ENCODE assay signal across 8 cellular contexts in genomic region chr12:49827351-49828099, GRCh38. TPM values are rescaled to one million over a fixed set of nuclear protein-coding genes. Genes with fewer than 3 reads are reported as not detected.
A peak's percentile ranks its signal among the peaks of the same experiment; 100 is the strongest.
DNase-seq lines count a peak whose midpoint lies in the region; ATAC-seq and TF ChIP-seq lines count a peak whose summit lies in the region.

No MANE protein-coding gene starts in this region.

- peak; percentile 19 to 20 for ATAC-seq in activated T-cell treated with anti-CD3 and anti-CD28 coated beads, Interleukin-2, amount 50 U/mL, for 4 hours
- no peak for ATAC-seq in HG03139 (IDR thresholded peaks at IDR 0.05; ENCODE audit: unreplicated experiment)

- TF ChIP-seq POLR2A in esophagus muscularis mucosa (IDR thresholded peaks at IDR 0.05; ENCODE audit: low read depth), result peak; percentile 13

- no peaks in the 10 kb centered on the region for H3K27me3 Mint-ChIP-seq in activated T-cell treated with anti-CD3 and anti-CD28 coated beads, Interleukin-2, amount 50 U/mL, for 4 hours (ENCODE audit: low read depth)

- peak overlapping the region; percentile 94 to 97 (median 96) for H3K27ac ChIP-seq in esophagus muscularis mucosa (replicated peaks in 1 of 4)

- peak overlapping the region; percentile 79 for H3K4me3 ChIP-seq in H7 (ENCODE audit: insufficient read depth, low read depth, low read length)
- peak overlapping the region; percentile 90 to 95 (median 92) for H3K4me3 ChIP-seq in esophagus muscularis mucosa
- H3K4me3 ChIP-seq in mucosa of stomach (ENCODE audit: low read length), result peak overlapping the region; percentile 17

- intact Hi-C loops in esophagus muscularis mucosa (cut with DNase I), result no loop called here

- TF ChIP-seq CTCF in esophagus muscularis mucosa (IDR thresholded peaks at IDR 0.05), result no peak

- peaks cover 2% of the 10 kb centered on the region for H3K36me3 Mint-ChIP-seq in activated T-cell treated with anti-CD3 and anti-CD28 coated beads, Interleukin-2, amount 50 U/mL, for 4 hours (ENCODE audit: insufficient read depth)

- H3K27me3 ChIP-seq in H7 (ENCODE audit: control insufficient read depth, insufficient read depth, low read length) (no peaks in the 10 kb centered on the region), esophagus muscularis mucosa (no peaks in the 10 kb centered on the region), mucosa of stomach (ENCODE audit: control insufficient read depth, insufficient read depth, low read length) (no peaks in the 10 kb centered on the region)

- H3K4me1 ChIP-seq in esophagus muscularis mucosa (peaks cover 49 to 59% (median 54%) of the 10 kb centered on the region in 4 donors), mucosa of stomach (ENCODE audit: control insufficient read depth, insufficient read depth, low read length) (peaks cover 11% of the 10 kb centered on the region)

- peaks cover 29% of the 10 kb centered on the region for H3K4me1 Mint-ChIP-seq in activated T-cell treated with anti-CD3 and anti-CD28 coated beads, Interleukin-2, amount 50 U/mL, for 4 hours (ENCODE audit: low read depth)

- H3K4me3 Mint-ChIP-seq in activated T-cell treated with anti-CD3 and anti-CD28 coated beads, Interleukin-2, amount 50 U/mL, for 4 hours, result peak overlapping the region; percentile 76

- DNase-seq in D341Med (ENCODE audit: low spot score), result peak; percentile 90
- DNase-seq in H7, result peak; percentile 97
- DNase-seq in NCI-H526 treated with DMSO at 0.1 percent for 48 hours (lab: John Stamatoyannopoulos, UW), result peak; percentile 7
- peak; percentile 38 for DNase-seq in activated T-cell treated with anti-CD3 and anti-CD28 coated beads, Interleukin-2, amount 50 U/mL, for 4 hours
- DNase-seq in esophagus muscularis mucosa (ENCODE audit: extremely low spot score), result no peak
- peak; percentile 67 for DNase-seq in superior temporal gyrus (ENCODE audit: extremely low spot score)

- H3K9me3 ChIP-seq in esophagus muscularis mucosa (no peaks in the 10 kb centered on the region), mucosa of stomach (ENCODE audit: control insufficient read depth, low read length) (no peaks in the 10 kb centered on the region)

- H3K36me3 ChIP-seq in H7 (replicated peaks; ENCODE audit: control insufficient read depth, insufficient read depth, low read length) (no peaks in the 10 kb centered on the region; the same call in 1 of the 2 replicates), esophagus muscularis mucosa (peaks cover 0 to 15% (median 3%) of the 10 kb centered on the region in 4 donors), mucosa of stomach (ENCODE audit: control insufficient read depth, insufficient read depth, low read length) (no peaks in the 10 kb centered on the region)

- peak overlapping the region; percentile 68 for H3K9ac ChIP-seq in mucosa of stomach (ENCODE audit: low read length)

- H3K9me3 Mint-ChIP-seq in activated T-cell treated with anti-CD3 and anti-CD28 coated beads, Interleukin-2, amount 50 U/mL, for 4 hours, result no peaks in the 10 kb centered on the region

- no peak for TF ChIP-seq EP300 in esophagus muscularis mucosa (IDR thresholded peaks at IDR 0.05)

- 0% methylated on average over 8 of the region's 38 CpGs for WGBS in esophagus muscularis mucosa

RNA-seq across cellular contexts. Expression of gene NCKAP5L, which starts 0.7 kb away (rescaled TPM):
- 20.0 and 22.3 TPM in 2 replicates for total RNA-seq in H7 (2014; rRNA removed; shearing (Covaris generic))
- total RNA-seq in activated T-cell treated with anti-CD3 and anti-CD28 coated beads, Interleukin-2, amount 50 U/mL, for 4 hours, result 1 to 10 TPM; 6.3 to 7.7 (median 6.8) TPM
- 10 to 100 TPM; 15.0 to 30.5 (median 23.0) TPM for total RNA-seq in esophagus muscularis mucosa

RNA-seq across cellular contexts. Expression of gene BCDIN3D, which starts 15.4 kb away (rescaled TPM):
- 1.4 and 1.6 TPM in 2 replicates for total RNA-seq in H7 (2014; rRNA removed; shearing (Covaris generic))
- 1 to 10 TPM; 4.2 to 6.0 (median 4.3) TPM for total RNA-seq in activated T-cell treated with anti-CD3 and anti-CD28 coated beads, Interleukin-2, amount 50 U/mL, for 4 hours
- total RNA-seq in esophagus muscularis mucosa, result 1 to 10 TPM; 2.2 to 6.2 (median 5.5) TPM

Comparison
In these comparisons a context has a peak if more than half of its experiments do, and no peak if none do; other contexts are left out.
1. H3K4me3 ChIP-seq: peak in every context shown above with its lines; median percentile 92 in esophagus muscularis mucosa; 79 in H7; 17 in mucosa of stomach.